ENCODE assay signal across 14 cellular contexts in genomic region chr2:170298115-170298514, GRCh38.
DNase-seq lines count a peak whose midpoint lies in the region; ATAC-seq, FAIRE-seq and TF ChIP-seq lines count a peak whose summit lies in the region.
"Had no signal": no experiment of that assay in that cellular context is flagged by ENCODE, and none has a peak within 500 bp of the region (broad histone marks: within the 10 kb centered on the region; RNA-seq: fewer than 3 reads in every experiment).

No MANE protein-coding gene starts in this region.

- no peaks in the 10 kb centered on the region for H3K4me1 Mint-ChIP-seq in mesothelial cell of epicardium
- H3K4me1 Mint-ChIP-seq in activated naive CD4-positive, alpha-beta T cell treated with anti-CD3 and anti-CD28 coated beads for 36 hours (ENCODE audit: low read depth), result no peaks in the 10 kb centered on the region

- no peak for FAIRE-seq in GM12891 (lab: Jason Lieb, UNC)

- TF ChIP-seq POLR2A in GM12891 (IDR thresholded peaks at IDR 0.05; ENCODE audit: low read depth, low read length), result no peak

- H3K27me3 Mint-ChIP-seq in mesothelial cell of epicardium (ENCODE audit: low read depth), result peaks cover 4% of the 10 kb centered on the region
- H3K27me3 Mint-ChIP-seq in activated naive CD4-positive, alpha-beta T cell treated with anti-CD3 and anti-CD28 coated beads for 36 hours (ENCODE audit: low read depth), result peaks cover 11% of the 10 kb centered on the region

- H3K27ac Mint-ChIP-seq in mesothelial cell of epicardium, result no peak overlapping the region
- H3K27ac Mint-ChIP-seq in activated naive CD4-positive, alpha-beta T cell treated with anti-CD3 and anti-CD28 coated beads for 36 hours, result no peak overlapping the region
- H3K27ac Mint-ChIP-seq: activated T-helper 2 cell treated with anti-CD3 and anti-CD28 coated beads, Interferon-gamma antibody, Interleukin-2, Interleukin-4, amounts not matched to agents 10 μg/mL and 5 μg/mL and 100 μg/mL, durations not matched to agents 14 hours and 24 hours and 36 hours had no signal

- ATAC-seq in GM19372 (IDR thresholded peaks at IDR 0.05; ENCODE audit: low read depth, unreplicated experiment) (peak; percentile 59), HG02870 (IDR thresholded peaks at IDR 0.05; ENCODE audit: unreplicated experiment) (peak; percentile 73)
- ATAC-seq: PC-3 had no signal

- no peaks in the 10 kb centered on the region for H3K36me3 Mint-ChIP-seq in mesothelial cell of epicardium
- no peaks in the 10 kb centered on the region for H3K36me3 Mint-ChIP-seq in activated naive CD4-positive, alpha-beta T cell treated with anti-CD3 and anti-CD28 coated beads for 36 hours (ENCODE audit: low read depth)

- DNase-seq in GM12891 (ENCODE audit: insufficient read length, low spot score) (peak; percentile 2), MV-4-11 (lab: John Stamatoyannopoulos, UW) (peak; percentile 85), CD1c-positive myeloid dendritic cell (ENCODE audit: extremely low spot score) (no peak), mesothelial cell of epicardium (ENCODE audit: low spot score in 2 of 2, unreplicated experiment in 2 of 2) (no peak)
- DNase-seq in activated naive CD4-positive, alpha-beta T cell treated with anti-CD3 and anti-CD28 coated beads for 36 hours, result no peak
- DNase-seq in stimulated activated CD4-positive, alpha-beta T cell treated with anti-CD3 and anti-CD28 coated beads, Interleukin-15, amount 100 ng/mL, for 24 hours, result no peak
- DNase-seq: activated CD4-positive, alpha-beta T cell treated with anti-CD3 and anti-CD28 coated beads, Interleukin-2, amount 50 U/mL, for 1 hour; KBM-7; NCI-H2029; PC-3; posterior cingulate gyrus had no signal

- intact Hi-C loops in activated naive CD4-positive, alpha-beta T cell treated with anti-CD3 and anti-CD28 coated beads for 36 hours (cut with micrococcal nuclease), result no loop called here

- no peak for TF ChIP-seq CTCF in mesothelial cell of epicardium (IDR thresholded peaks at IDR 0.05; ENCODE audit: unreplicated experiment)

- H3K4me3 Mint-ChIP-seq in mesothelial cell of epicardium, result no peak overlapping the region
- H3K4me3 Mint-ChIP-seq in activated naive CD4-positive, alpha-beta T cell treated with anti-CD3 and anti-CD28 coated beads for 36 hours, result no peak overlapping the region

- CTCF ChIA-PET in activated naive CD4-positive, alpha-beta T cell treated with anti-CD3 and anti-CD28 coated beads for 36 hours (lab: Charles Lee), result no interaction called here

- peaks cover 20% of the 10 kb centered on the region for H3K9me3 Mint-ChIP-seq in mesothelial cell of epicardium
- H3K9me3 Mint-ChIP-seq in activated naive CD4-positive, alpha-beta T cell treated with anti-CD3 and anti-CD28 coated beads for 36 hours, result peaks cover 2% of the 10 kb centered on the region
- H3K9me3 Mint-ChIP-seq: activated T-helper 2 cell treated with anti-CD3 and anti-CD28 coated beads, Interferon-gamma antibody, Interleukin-2, Interleukin-4, amounts not matched to agents 10 μg/mL and 5 μg/mL and 100 μg/mL, durations not matched to agents 14 hours and 24 hours and 36 hours had no signal

TF ChIP-seq in GM12891, 5 proteins besides CTCF, POLR2A, EP300 and RAD21:
- peak; percentile 85 for TF ChIP-seq SPI1 (IDR thresholded peaks at IDR 0.05; ENCODE audit: low read depth, low read length)
- no peak for TF ChIP-seq PAX5 (IDR thresholded peaks at IDR 0.05; ENCODE audit: insufficient read depth, low read length, severe bottlenecking)

Comparison
In these comparisons a context has a peak if more than half of its experiments do, and no peak if none do; other contexts are left out.
1. DNase-seq: peak in GM12891 (single experiment) and MV-4-11 (single experiment); none in CD1c-positive myeloid dendritic cell (single experiment), mesothelial cell of epicardium (0 of 2), activated naive CD4-positive, alpha-beta T cell treated with anti-CD3 and anti-CD28 coated beads for 36 hours (single experiment) and stimulated activated CD4-positive, alpha-beta T cell treated with anti-CD3 and anti-CD28 coated beads, Interleukin-15, amount 100 ng/mL, for 24 hours (single experiment).